11 cellular contexts compared by ENCODE assay signal in genomic region chr20:44969320-44969879, GRCh38. TPM values are rescaled to one million over a fixed set of nuclear protein-coding genes. Genes with fewer than 3 reads are reported as not detected.
DNase-seq lines count a peak whose midpoint lies in the region; ATAC-seq and TF ChIP-seq lines count a peak whose summit lies in the region.
"Had no signal": no experiment of that assay in that cellular context is flagged by ENCODE, and none has a peak within 500 bp of the region (broad histone marks: within the 10 kb centered on the region; RNA-seq: fewer than 3 reads in every experiment).

No MANE protein-coding gene starts in this region.

- no peaks in the 10 kb centered on the region for H3K4me1 ChIP-seq in H9 (ENCODE audit: insufficient read depth, low read length)
- peaks cover 24 to 87% (median 62%) of the 10 kb centered on the region in 6 donors for H3K4me1 ChIP-seq in spleen

- no peak overlapping the region for H3K4ac ChIP-seq in H9 (ENCODE audit: low read depth, low read length)

- peaks cover 5% of the 10 kb centered on the region for H3K23me2 ChIP-seq in H9 (ENCODE audit: insufficient read length, low read depth, low read length, poor library complexity, severe bottlenecking)

- no peak overlapping the region for H2BK5ac ChIP-seq in H9 (ENCODE audit: insufficient read length, low read length)

- peaks cover 10 to 19% (median 16%) of the 10 kb centered on the region in 3 experiments for H3K36me3 Mint-ChIP-seq in H9 (ENCODE audit: insufficient read depth in 1 of 3, low read depth in 3 of 3)
- H3K36me3 Mint-ChIP-seq in activated naive CD8-positive, alpha-beta T cell treated with anti-CD3 and anti-CD28 coated beads, Interleukin-2, amount 50 U/mL, for 24 hours (ENCODE audit: low read depth) = peaks cover 64% of the 10 kb centered on the region

- H3K23ac ChIP-seq in H9 (ENCODE audit: insufficient read length, low read depth, low read length) = no peak overlapping the region

- H2BK15ac ChIP-seq in H9 (ENCODE audit: low read depth, low read length) = no peak overlapping the region

- H3K27me3 Mint-ChIP-seq in H9 (ENCODE audit: low read depth) = peaks cover 5% of the 10 kb centered on the region
- no peaks in the 10 kb centered on the region for H3K27me3 Mint-ChIP-seq in activated naive CD8-positive, alpha-beta T cell treated with anti-CD3 and anti-CD28 coated beads, Interleukin-2, amount 50 U/mL, for 24 hours

- TF ChIP-seq CTCF in H9 (conservative IDR thresholded peaks at IDR 0.05) (no peak), spleen (IDR thresholded peaks at IDR 0.05 in 8 of 11, conservative IDR thresholded peaks at IDR 0.05 in 3 of 11) (no peak), dorsolateral prefrontal cortex (IDR thresholded peaks at IDR 0.05 in 54 of 56, conservative IDR thresholded peaks at IDR 0.05 in 2 of 56; ENCODE audit: low read depth in 1 of 56, partially characterized antibody in 56 of 56) (no peak)

- no peak overlapping the region for H2AFZ ChIP-seq in H9 (ENCODE audit: low read length)

- no peak overlapping the region for H3K18ac ChIP-seq in H9 (ENCODE audit: insufficient read length, low read depth, low read length)

- WGBS in H9 (ENCODE audit: extremely low coverage, insufficient read length, low lambda C conversion rate) = no CpG with 5 or more reads among the region's 3 CpGs
- 28 to 40% (median 38%) methylated on average over 3 of the region's 3 CpGs for WGBS in spleen, 5 donors

- peaks cover 37 to 40% of the 10 kb centered on the region in 2 experiments for H3K4me1 Mint-ChIP-seq in H9
- peaks cover 71% of the 10 kb centered on the region for H3K4me1 Mint-ChIP-seq in activated naive CD8-positive, alpha-beta T cell treated with anti-CD3 and anti-CD28 coated beads, Interleukin-2, amount 50 U/mL, for 24 hours

- peaks cover 14% of the 10 kb centered on the region; the same call in 1 of the 2 replicates for H3K79me2 ChIP-seq in H9 (ENCODE audit: insufficient read depth, low read length)

- ATAC-seq in activated naive CD8-positive, alpha-beta T cell treated with anti-CD3 and anti-CD28 coated beads, Interleukin-2, amount 50 U/mL, for 24 hours = no peak
- no peak for ATAC-seq in GM21390 (IDR thresholded peaks at IDR 0.05; ENCODE audit: unreplicated experiment)

- H3K79me1 ChIP-seq in H9 (ENCODE audit: insufficient read depth, low read depth, low read length, poor library complexity, severe bottlenecking) = no peaks in the 10 kb centered on the region

- H4K5ac ChIP-seq in H9 (ENCODE audit: insufficient read length, low read depth, low read length) = no peak overlapping the region

- H4K8ac ChIP-seq in H9 (replicated peaks; ENCODE audit: insufficient read length, low read depth, low read length) = no peak overlapping the region

- no peaks in the 10 kb centered on the region; a peak in 1 of 5 replicates for H3K9me3 Mint-ChIP-seq in H9
- H3K9me3 Mint-ChIP-seq in activated naive CD8-positive, alpha-beta T cell treated with anti-CD3 and anti-CD28 coated beads, Interleukin-2, amount 50 U/mL, for 24 hours = no peaks in the 10 kb centered on the region
- H3K9me3 Mint-ChIP-seq: mesothelial cell of epicardium had no signal

- H3T11ph ChIP-seq in H9 (ENCODE audit: low read length) = no peak overlapping the region

- no peak overlapping the region for H4K91ac ChIP-seq in H9 (ENCODE audit: insufficient read length, low read depth, low read length)

- no peak overlapping the region for H3K27ac ChIP-seq in H9 (ENCODE audit: insufficient read length, low read depth, low read length)
- H3K27ac ChIP-seq in spleen = peak overlapping the region in 7 of 8 donors; percentile 79 to 97 (median 92)
- peak overlapping the region in 10 of 59 donors; percentile 1 to 49 (median 31) for H3K27ac ChIP-seq in dorsolateral prefrontal cortex

- H3K4me3 Mint-ChIP-seq in H9 = no peak overlapping the region
- H3K4me3 Mint-ChIP-seq in activated naive CD8-positive, alpha-beta T cell treated with anti-CD3 and anti-CD28 coated beads, Interleukin-2, amount 50 U/mL, for 24 hours = peak overlapping the region; percentile 96
- H3K4me3 Mint-ChIP-seq: mesothelial cell of epicardium had no signal

- H2BK20ac ChIP-seq in H9 (ENCODE audit: low read depth, low read length, poor library complexity, severe bottlenecking) = no peak overlapping the region

- no peak for TF ChIP-seq POLR2A in spleen (IDR thresholded peaks at IDR 0.05)

- no peak overlapping the region for H2AK5ac ChIP-seq in H9 (ENCODE audit: insufficient read length, low read length)

- no peak overlapping the region for H2BK12ac ChIP-seq in H9 (ENCODE audit: insufficient read length, low read depth, low read length)

- DNase-seq in H9 (no peak), RKO (ENCODE audit: low spot score) (peak; percentile 42), spleen (no peak), HuH-7.5 (ENCODE audit: low spot score) (no peak), dorsolateral prefrontal cortex (no peak)
- peak; percentile 16 for DNase-seq in activated naive CD8-positive, alpha-beta T cell treated with anti-CD3 and anti-CD28 coated beads, Interleukin-2, amount 50 U/mL, for 24 hours
- DNase-seq: glutamatergic neuron, H7, NCI-H1105 treated with DMSO at 0.1 percent for 48 hours had no signal

- no peak overlapping the region for H3K56ac ChIP-seq in H9 (ENCODE audit: insufficient read length, low read depth, low read length)

- H3K36me3 ChIP-seq in spleen = peaks cover 3 to 28% (median 20%) of the 10 kb centered on the region in 6 donors

- no peak overlapping the region for H3K4me2 ChIP-seq in H9 (ENCODE audit: insufficient read depth, insufficient read length, low read length)

- no peak overlapping the region for H2BK120ac ChIP-seq in H9 (ENCODE audit: low read depth, low read length, poor library complexity, severe bottlenecking)

- no peak overlapping the region for H3K14ac ChIP-seq in H9 (ENCODE audit: insufficient read depth, low read length)

- no peaks in the 10 kb centered on the region for H4K20me1 ChIP-seq in H9 (ENCODE audit: control insufficient read depth, insufficient read depth, insufficient read length)

- no peaks in the 10 kb centered on the region for H3K9me3 ChIP-seq in H9 (ENCODE audit: control insufficient read depth, low read depth, low read length)
- H3K9me3 ChIP-seq in spleen = no peaks in the 10 kb centered on the region

- intact Hi-C loops in spleen (cut with DNase I; ENCODE audit: low total_unique reads) (no loop called here), dorsolateral prefrontal cortex (cut with DNase I) (loop anchor here (5.0 to 10.0 kb wide), 5 partner anchors 62 to 1005 kb away; partner anchors contain the start of genes YWHAB (in 2 of the 2), KCNK15 (in 1 of the 2) and ZNF335 (in 1 of the 2))

- H3K9ac ChIP-seq in H9 (ENCODE audit: extremely low read depth, insufficient read length, low read length) = peak overlapping the region; percentile 24

- H3K4me3 ChIP-seq in spleen (peak overlapping the region in 5 of 8 donors; percentile 71 to 90 (median 89)), dorsolateral prefrontal cortex (peak overlapping the region in 2 of 59 donors; percentile 4 to 74)

- no peak overlapping the region for H3K27ac Mint-ChIP-seq in H9
- peak overlapping the region; percentile 96 for H3K27ac Mint-ChIP-seq in activated naive CD8-positive, alpha-beta T cell treated with anti-CD3 and anti-CD28 coated beads, Interleukin-2, amount 50 U/mL, for 24 hours
- H3K27ac Mint-ChIP-seq: mesothelial cell of epicardium had no signal

- H3K27me3 ChIP-seq in H9 (ENCODE audit: insufficient read depth, low read length) (no peaks in the 10 kb centered on the region; the same call in 1 of the 2 replicates), spleen (replicated peaks in 1 of 7) (no peaks in the 10 kb centered on the region), dorsolateral prefrontal cortex (no peaks in the 10 kb centered on the region)

RNA-seq across cellular contexts. Expression of gene STK4, which starts 3.1 kb away (rescaled TPM):
- total RNA-seq in H9 (2021) (41.3 and 43.0 TPM in 2 replicates), spleen (100 to 1,000 TPM; 115 to 241 (median 130) TPM), dorsolateral prefrontal cortex (10 to 100 TPM; 31.0 to 66.4 (median 42.5) TPM)
- 10 to 100 TPM; 19.0 to 26.5 (median 19.7) TPM for polyA plus RNA-seq in spleen

RNA-seq across cellular contexts. Expression of gene TOMM34, which starts 9.2 kb away (rescaled TPM):
- total RNA-seq in H9 (2021) = 37.5 and 40.1 TPM in 2 replicates
- total RNA-seq in spleen = 10 to 100 TPM; 11.6 to 18.0 (median 15.5) TPM
- polyA plus RNA-seq in spleen = 10 to 100 TPM; 13.6 to 19.4 (median 18.4) TPM
- 10 to 100 TPM; 17.1 to 62.7 (median 39.9) TPM for total RNA-seq in dorsolateral prefrontal cortex

RNA-seq across cellular contexts. Expression of gene PABPC1L, which starts 59.5 kb away (rescaled TPM):
- total RNA-seq in H9 (2021) = 83.5 and 92.0 TPM in 2 replicates
- 10 to 100 TPM; 27.0 to 51.6 (median 34.2) TPM for total RNA-seq in spleen
- polyA plus RNA-seq in spleen = 10 to 100 TPM; 31.9 to 61.4 (median 32.8) TPM
- 10 to 100 TPM in 102 of 120 experiments, 1 to 10 TPM in 18; 5.6 to 24.7 (median 14.3) TPM for total RNA-seq in dorsolateral prefrontal cortex

Comparison
In these comparisons a context has a peak if more than half of its experiments do, and no peak if none do; other contexts are left out.
1. DNase-seq: peak in RKO (single experiment) and activated naive CD8-positive, alpha-beta T cell treated with anti-CD3 and anti-CD28 coated beads, Interleukin-2, amount 50 U/mL, for 24 hours (single experiment); none in H9 (single experiment), spleen (single experiment), HuH-7.5 (single experiment) and dorsolateral prefrontal cortex (0 of 10).